Comparison of ENCODE assay signal across 2 cellular contexts in the genomic region with DNA sequence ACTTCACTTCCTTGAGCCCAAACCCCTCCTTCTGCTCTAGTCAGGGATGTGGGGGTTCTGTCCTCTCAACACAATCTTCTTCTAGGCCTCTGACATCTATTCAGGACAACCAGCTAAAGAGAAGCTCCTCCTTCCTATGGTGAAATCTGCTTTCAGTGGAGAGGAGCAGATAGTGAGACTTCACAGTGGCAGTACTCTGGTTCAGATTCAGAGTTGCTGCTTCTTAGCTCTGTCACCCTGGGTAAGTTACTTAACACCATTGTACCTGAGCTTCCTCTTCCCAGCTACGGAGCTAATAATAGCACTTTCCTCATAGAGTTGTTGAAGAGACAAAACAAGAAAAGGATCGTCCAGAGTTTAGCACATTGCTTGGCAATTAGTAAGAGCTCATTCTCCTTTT.
TF ChIP-seq lines count a peak whose summit lies in the region.

No MANE protein-coding gene starts in this region.

TF ChIP-seq in HCT116, 20 proteins besides CTCF, POLR2A, EP300 and RAD21:
- no peak for TF ChIP-seq TCF7L2 (IDR thresholded peaks at IDR 0.05; ENCODE audit: borderline replicate concordance, extremely low read depth, insufficient read depth, insufficient read length)
- TF ChIP-seq, protein P1, sequence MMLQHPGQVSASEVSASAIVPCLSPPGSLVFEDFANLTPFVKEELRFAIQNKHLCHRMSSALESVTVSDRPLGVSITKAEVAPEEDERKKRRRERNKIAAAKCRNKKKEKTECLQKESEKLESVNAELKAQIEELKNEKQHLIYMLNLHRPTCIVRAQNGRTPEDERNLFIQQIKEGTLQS (IDR thresholded peaks at IDR 0.05) = no peak
- no peak for TF ChIP-seq EZH2 (IDR thresholded peaks at IDR 0.05)
- TF ChIP-seq, protein P2, sequence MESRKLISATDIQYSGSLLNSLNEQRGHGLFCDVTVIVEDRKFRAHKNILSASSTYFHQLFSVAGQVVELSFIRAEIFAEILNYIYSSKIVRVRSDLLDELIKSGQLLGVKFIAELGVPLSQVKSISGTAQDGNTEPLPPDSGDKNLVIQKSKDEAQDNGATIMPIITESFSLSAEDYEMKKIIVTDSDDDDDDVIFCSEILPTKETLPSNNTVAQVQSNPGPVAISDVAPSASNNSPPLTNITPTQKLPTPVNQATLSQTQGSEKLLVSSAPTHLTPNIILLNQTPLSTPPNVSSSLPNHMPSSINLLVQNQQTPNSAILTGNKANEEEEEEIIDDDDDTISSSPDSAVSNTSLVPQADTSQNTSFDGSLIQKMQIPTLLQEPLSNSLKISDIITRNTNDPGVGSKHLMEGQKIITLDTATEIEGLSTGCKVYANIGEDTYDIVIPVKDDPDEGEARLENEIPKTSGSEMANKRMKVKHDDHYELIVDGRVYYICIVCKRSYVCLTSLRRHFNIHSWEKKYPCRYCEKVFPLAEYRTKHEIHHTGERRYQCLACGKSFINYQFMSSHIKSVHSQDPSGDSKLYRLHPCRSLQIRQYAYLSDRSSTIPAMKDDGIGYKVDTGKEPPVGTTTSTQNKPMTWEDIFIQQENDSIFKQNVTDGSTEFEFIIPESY (IDR thresholded peaks at IDR 0.05; ENCODE audit: extremely low read depth, insufficient replicate concordance, low read length) = no peak

TF ChIP-seq in H1, 55 proteins besides CTCF, POLR2A, EP300 and RAD21:
- TF ChIP-seq BCL11A (IDR thresholded peaks at IDR 0.05; ENCODE audit: low read depth in 2 of 2, low read length in 2 of 2) (no peak), CHD1 (IDR thresholded peaks at IDR 0.05; ENCODE audit: low read depth, low read length) (no peak)
TF ChIP-seq in H1: peak in this region for 0.
